1 cellular context compared by ENCODE assay signal in the genomic region with DNA sequence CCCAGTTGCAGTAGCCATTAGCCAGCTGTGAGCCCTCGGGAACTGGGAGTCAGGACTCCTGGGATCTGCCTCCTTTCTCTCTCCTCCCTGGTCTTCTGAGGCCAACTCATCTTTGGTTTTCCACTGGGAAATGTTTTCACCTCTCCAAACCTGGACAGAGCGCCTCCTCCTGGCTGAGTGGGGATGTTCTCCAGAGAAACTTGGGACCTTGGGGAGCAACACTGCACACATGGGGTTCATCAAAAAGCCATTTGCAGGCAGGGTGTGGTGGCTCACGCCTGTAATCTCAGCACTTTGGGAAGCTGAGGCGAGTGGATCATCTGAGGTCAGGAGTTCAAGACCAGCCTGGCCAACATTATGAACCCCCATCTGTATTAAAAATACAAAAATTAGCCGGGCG.
TF ChIP-seq lines count a peak whose summit lies in the region.

No MANE protein-coding gene starts in this region.

TF ChIP-seq in GM23338, 12 proteins besides CTCF, POLR2A, EP300 and RAD21:
- TF ChIP-seq, protein P1, sequence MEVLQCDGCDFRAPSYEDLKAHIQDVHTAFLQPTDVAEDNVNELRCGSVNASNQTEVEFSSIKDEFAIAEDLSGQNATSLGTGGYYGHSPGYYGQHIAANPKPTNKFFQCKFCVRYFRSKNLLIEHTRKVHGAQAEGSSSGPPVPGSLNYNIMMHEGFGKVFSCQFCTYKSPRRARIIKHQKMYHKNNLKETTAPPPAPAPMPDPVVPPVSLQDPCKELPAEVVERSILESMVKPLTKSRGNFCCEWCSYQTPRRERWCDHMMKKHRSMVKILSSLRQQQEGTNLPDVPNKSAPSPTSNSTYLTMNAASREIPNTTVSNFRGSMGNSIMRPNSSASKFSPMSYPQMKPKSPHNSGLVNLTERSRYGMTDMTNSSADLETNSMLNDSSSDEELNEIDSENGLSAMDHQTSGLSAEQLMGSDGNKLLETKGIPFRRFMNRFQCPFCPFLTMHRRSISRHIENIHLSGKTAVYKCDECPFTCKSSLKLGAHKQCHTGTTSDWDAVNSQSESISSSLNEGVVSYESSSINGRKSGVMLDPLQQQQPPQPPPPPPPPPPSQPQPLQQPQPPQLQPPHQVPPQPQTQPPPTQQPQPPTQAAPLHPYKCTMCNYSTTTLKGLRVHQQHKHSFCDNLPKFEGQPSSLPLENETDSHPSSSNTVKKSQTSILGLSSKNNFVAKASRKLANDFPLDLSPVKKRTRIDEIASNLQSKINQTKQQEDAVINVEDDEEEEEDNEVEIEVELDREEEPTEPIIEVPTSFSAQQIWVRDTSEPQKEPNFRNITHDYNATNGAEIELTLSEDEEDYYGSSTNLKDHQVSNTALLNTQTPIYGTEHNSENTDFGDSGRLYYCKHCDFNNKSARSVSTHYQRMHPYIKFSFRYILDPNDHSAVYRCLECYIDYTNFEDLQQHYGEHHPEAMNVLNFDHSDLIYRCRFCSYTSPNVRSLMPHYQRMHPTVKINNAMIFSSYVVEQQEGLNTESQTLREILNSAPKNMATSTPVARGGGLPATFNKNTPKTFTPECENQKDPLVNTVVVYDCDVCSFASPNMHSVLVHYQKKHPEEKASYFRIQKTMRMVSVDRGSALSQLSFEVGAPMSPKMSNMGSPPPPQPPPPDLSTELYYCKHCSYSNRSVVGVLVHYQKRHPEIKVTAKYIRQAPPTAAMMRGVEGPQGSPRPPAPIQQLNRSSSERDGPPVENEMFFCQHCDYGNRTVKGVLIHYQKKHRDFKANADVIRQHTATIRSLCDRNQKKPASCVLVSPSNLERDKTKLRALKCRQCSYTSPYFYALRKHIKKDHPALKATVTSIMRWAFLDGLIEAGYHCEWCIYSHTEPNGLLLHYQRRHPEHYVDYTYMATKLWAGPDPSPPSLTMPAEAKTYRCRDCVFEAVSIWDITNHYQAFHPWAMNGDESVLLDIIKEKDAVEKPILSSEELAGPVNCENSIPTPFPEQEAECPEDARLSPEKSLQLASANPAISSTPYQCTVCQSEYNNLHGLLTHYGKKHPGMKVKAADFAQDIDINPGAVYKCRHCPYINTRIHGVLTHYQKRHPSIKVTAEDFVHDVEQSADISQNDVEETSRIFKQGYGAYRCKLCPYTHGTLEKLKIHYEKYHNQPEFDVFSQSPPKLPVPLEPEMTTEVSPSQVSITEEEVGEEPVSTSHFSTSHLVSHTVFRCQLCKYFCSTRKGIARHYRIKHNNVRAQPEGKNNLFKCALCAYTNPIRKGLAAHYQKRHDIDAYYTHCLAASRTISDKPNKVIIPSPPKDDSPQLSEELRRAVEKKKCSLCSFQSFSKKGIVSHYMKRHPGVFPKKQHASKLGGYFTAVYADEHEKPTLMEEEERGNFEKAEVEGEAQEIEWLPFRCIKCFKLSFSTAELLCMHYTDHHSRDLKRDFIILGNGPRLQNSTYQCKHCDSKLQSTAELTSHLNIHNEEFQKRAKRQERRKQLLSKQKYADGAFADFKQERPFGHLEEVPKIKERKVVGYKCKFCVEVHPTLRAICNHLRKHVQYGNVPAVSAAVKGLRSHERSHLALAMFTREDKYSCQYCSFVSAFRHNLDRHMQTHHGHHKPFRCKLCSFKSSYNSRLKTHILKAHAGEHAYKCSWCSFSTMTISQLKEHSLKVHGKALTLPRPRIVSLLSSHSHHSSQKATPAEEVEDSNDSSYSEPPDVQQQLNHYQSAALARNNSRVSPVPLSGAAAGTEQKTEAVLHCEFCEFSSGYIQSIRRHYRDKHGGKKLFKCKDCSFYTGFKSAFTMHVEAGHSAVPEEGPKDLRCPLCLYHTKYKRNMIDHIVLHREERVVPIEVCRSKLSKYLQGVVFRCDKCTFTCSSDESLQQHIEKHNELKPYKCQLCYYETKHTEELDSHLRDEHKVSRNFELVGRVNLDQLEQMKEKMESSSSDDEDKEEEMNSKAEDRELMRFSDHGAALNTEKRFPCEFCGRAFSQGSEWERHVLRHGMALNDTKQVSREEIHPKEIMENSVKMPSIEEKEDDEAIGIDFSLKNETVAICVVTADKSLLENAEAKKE (CRISPR knock-in tag; IDR thresholded peaks at IDR 0.05) = no peak
- TF ChIP-seq, protein P2, sequence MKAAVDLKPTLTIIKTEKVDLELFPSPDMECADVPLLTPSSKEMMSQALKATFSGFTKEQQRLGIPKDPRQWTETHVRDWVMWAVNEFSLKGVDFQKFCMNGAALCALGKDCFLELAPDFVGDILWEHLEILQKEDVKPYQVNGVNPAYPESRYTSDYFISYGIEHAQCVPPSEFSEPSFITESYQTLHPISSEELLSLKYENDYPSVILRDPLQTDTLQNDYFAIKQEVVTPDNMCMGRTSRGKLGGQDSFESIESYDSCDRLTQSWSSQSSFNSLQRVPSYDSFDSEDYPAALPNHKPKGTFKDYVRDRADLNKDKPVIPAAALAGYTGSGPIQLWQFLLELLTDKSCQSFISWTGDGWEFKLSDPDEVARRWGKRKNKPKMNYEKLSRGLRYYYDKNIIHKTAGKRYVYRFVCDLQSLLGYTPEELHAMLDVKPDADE (IDR thresholded peaks at IDR 0.05) = no peak
- TF ChIP-seq CREB1 (CRISPR knock-in tag; IDR thresholded peaks at IDR 0.05; ENCODE audit: low read depth) (no peak), ZNF114 (CRISPR knock-in tag; IDR thresholded peaks at IDR 0.05) (no peak), POLR2AphosphoS5 (IDR thresholded peaks at IDR 0.05; ENCODE audit: low read depth) (no peak), NANOG (IDR thresholded peaks at IDR 0.05; ENCODE audit: borderline replicate concordance) (no peak), EZH2 (IDR thresholded peaks at IDR 0.05; ENCODE audit: low read depth, unreplicated experiment) (no peak), EZH2phosphoT487 (IDR thresholded peaks at IDR 0.05; ENCODE audit: unreplicated experiment) (no peak), STAT1 (IDR thresholded peaks at IDR 0.05; ENCODE audit: unreplicated experiment) (no peak), ZNF331 (CRISPR knock-in tag; IDR thresholded peaks at IDR 0.05; ENCODE audit: low read depth) (no peak), JUNB (IDR thresholded peaks at IDR 0.05; ENCODE audit: unreplicated experiment) (no peak)
- TF ChIP-seq, protein P3, sequence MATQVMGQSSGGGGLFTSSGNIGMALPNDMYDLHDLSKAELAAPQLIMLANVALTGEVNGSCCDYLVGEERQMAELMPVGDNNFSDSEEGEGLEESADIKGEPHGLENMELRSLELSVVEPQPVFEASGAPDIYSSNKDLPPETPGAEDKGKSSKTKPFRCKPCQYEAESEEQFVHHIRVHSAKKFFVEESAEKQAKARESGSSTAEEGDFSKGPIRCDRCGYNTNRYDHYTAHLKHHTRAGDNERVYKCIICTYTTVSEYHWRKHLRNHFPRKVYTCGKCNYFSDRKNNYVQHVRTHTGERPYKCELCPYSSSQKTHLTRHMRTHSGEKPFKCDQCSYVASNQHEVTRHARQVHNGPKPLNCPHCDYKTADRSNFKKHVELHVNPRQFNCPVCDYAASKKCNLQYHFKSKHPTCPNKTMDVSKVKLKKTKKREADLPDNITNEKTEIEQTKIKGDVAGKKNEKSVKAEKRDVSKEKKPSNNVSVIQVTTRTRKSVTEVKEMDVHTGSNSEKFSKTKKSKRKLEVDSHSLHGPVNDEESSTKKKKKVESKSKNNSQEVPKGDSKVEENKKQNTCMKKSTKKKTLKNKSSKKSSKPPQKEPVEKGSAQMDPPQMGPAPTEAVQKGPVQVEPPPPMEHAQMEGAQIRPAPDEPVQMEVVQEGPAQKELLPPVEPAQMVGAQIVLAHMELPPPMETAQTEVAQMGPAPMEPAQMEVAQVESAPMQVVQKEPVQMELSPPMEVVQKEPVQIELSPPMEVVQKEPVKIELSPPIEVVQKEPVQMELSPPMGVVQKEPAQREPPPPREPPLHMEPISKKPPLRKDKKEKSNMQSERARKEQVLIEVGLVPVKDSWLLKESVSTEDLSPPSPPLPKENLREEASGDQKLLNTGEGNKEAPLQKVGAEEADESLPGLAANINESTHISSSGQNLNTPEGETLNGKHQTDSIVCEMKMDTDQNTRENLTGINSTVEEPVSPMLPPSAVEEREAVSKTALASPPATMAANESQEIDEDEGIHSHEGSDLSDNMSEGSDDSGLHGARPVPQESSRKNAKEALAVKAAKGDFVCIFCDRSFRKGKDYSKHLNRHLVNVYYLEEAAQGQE (IDR thresholded peaks at IDR 0.05; ENCODE audit: unreplicated experiment) = no peak
